14 cellular contexts compared by ENCODE assay signal in genomic region chr5:98940586-98940985, GRCh38. TPM values are rescaled to one million over a fixed set of nuclear protein-coding genes. Genes with fewer than 3 reads are reported as not detected.
DNase-seq lines count a peak whose midpoint lies in the region; ATAC-seq, FAIRE-seq and TF ChIP-seq lines count a peak whose summit lies in the region.
"Had no signal": no experiment of that assay in that cellular context is flagged by ENCODE, and none has a peak within 500 bp of the region (broad histone marks: within the 10 kb centered on the region; RNA-seq: fewer than 3 reads in every experiment).

No MANE protein-coding gene starts in this region.

- H3K79me2 ChIP-seq in HepG2 (ENCODE audit: insufficient read depth, low read length): no peaks in the 10 kb centered on the region

- no peak overlapping the region for H3K4me3 Mint-ChIP-seq in central memory CD8-positive, alpha-beta T cell
- H3K4me3 Mint-ChIP-seq: activated naive CD4-positive, alpha-beta T cell treated with anti-CD3 and anti-CD28 coated beads, Interleukin-2, amount 10 ng/mL, durations not matched to agents 7 days and 5 days had no signal

- TF ChIP-seq CTCF in liver (IDR thresholded peaks at IDR 0.05; ENCODE audit: low read depth, low read length, missing input control) (no peak), HepG2 (CRISPR knock-in tag; IDR thresholded peaks at IDR 0.05) (no peak), right lobe of liver (IDR thresholded peaks at IDR 0.05) (no peak)

- CTCF ChIA-PET in HepG2 (lab: Yijun Ruan, JAX; ENCODE audit: low intra/inter-chr PET ratio, low total read pairs): no interaction called here

- no peak for TF ChIP-seq EP300 in HepG2 (IDR thresholded peaks at IDR 0.05; ENCODE audit: low read depth in 2 of 2, low read length in 2 of 2)
- TF ChIP-seq EP300 in HepG2 (CRISPR knock-in tag; IDR thresholded peaks at IDR 0.05; ENCODE audit: borderline replicate concordance): no peak

- peaks cover 19% of the 10 kb centered on the region for H3K4me1 Mint-ChIP-seq in central memory CD8-positive, alpha-beta T cell
- H3K4me1 Mint-ChIP-seq: activated naive CD4-positive, alpha-beta T cell treated with anti-CD3 and anti-CD28 coated beads, Interleukin-2, amount 10 ng/mL, durations not matched to agents 7 days and 5 days had no signal

- no peak overlapping the region for H2AFZ ChIP-seq in HepG2 (ENCODE audit: low read length)

- no peaks in the 10 kb centered on the region for H3K27me3 Mint-ChIP-seq in central memory CD8-positive, alpha-beta T cell
- H3K27me3 Mint-ChIP-seq: activated naive CD4-positive, alpha-beta T cell treated with anti-CD3 and anti-CD28 coated beads, Interleukin-2, amount 10 ng/mL, durations not matched to agents 7 days and 5 days had no signal

- H3K36me3 ChIP-seq in liver (ENCODE audit: control insufficient read depth in 4 of 4, insufficient read depth in 3 of 4, low read depth in 1 of 4, low read length in 3 of 4) (no peaks in the 10 kb centered on the region), HepG2 (replicated peaks in 1 of 2; ENCODE audit: control insufficient read depth in 1 of 2, insufficient read depth in 2 of 2, low read length in 2 of 2) (no peaks in the 10 kb centered on the region), right lobe of liver (no peaks in the 10 kb centered on the region), SJCRH30 (no peaks in the 10 kb centered on the region)
- H3K36me3 ChIP-seq: BE2C had no signal

- ATAC-seq in HepG2 (no peak), right lobe of liver (peak; percentile 30 to 56 (median 51)), HG02798 (IDR thresholded peaks at IDR 0.05; ENCODE audit: poor library complexity, unreplicated experiment) (no peak)
- ATAC-seq in central memory CD8-positive, alpha-beta T cell (replicated peaks; ENCODE audit: extremely low read depth, poor library complexity, severe bottlenecking): no peak

- no peaks in the 10 kb centered on the region for H3K27me3 ChIP-seq in liver (ENCODE audit: control insufficient read depth in 4 of 4, insufficient read depth in 4 of 4, low read length in 3 of 4)
- no peaks in the 10 kb centered on the region for H3K27me3 ChIP-seq in HepG2 (ENCODE audit: control insufficient read depth in 1 of 2, insufficient read depth in 2 of 2, low read length in 2 of 2)
- H3K27me3 ChIP-seq in right lobe of liver: no peaks in the 10 kb centered on the region
- no peaks in the 10 kb centered on the region for H3K27me3 ChIP-seq in SJCRH30
- H3K27me3 ChIP-seq: BE2C had no signal

- no peaks in the 10 kb centered on the region for H3K9me3 ChIP-seq in liver (ENCODE audit: control insufficient read depth in 4 of 4, low read length in 3 of 4)
- H3K9me3 ChIP-seq in HepG2 (ENCODE audit: low read length): no peaks in the 10 kb centered on the region
- no peaks in the 10 kb centered on the region for H3K9me3 ChIP-seq in right lobe of liver
- no peaks in the 10 kb centered on the region for H3K9me3 ChIP-seq in SJCRH30 (replicated peaks)
- H3K9me3 ChIP-seq: BE2C had no signal

- H3K4me3 ChIP-seq in liver (ENCODE audit: low read depth in 1 of 3, low read length in 3 of 3): no peak overlapping the region
- no peak overlapping the region for H3K4me3 ChIP-seq in HepG2 (replicated peaks in 1 of 3; ENCODE audit: insufficient read depth in 1 of 3, low read depth in 2 of 3, low read length in 3 of 3)
- H3K4me3 ChIP-seq in right lobe of liver: no peak overlapping the region
- no peak overlapping the region for H3K4me3 ChIP-seq in SJCRH30

- TF ChIP-seq RAD21 in liver (IDR thresholded peaks at IDR 0.05) (no peak), HepG2 (CRISPR knock-in tag; IDR thresholded peaks at IDR 0.05) (no peak)

- no peaks in the 10 kb centered on the region for H3K9me3 Mint-ChIP-seq in central memory CD8-positive, alpha-beta T cell
- H3K9me3 Mint-ChIP-seq: activated naive CD4-positive, alpha-beta T cell treated with anti-CD3 and anti-CD28 coated beads, Interleukin-2, amount 10 ng/mL, durations not matched to agents 7 days and 5 days had no signal

- no peak for TF ChIP-seq POLR2A in HepG2 (IDR thresholded peaks at IDR 0.05; ENCODE audit: insufficient read depth in 1 of 2, low read depth in 2 of 2, low read length in 2 of 2)
- TF ChIP-seq POLR2A in right lobe of liver (IDR thresholded peaks at IDR 0.05): no peak

- H3K36me3 Mint-ChIP-seq in central memory CD8-positive, alpha-beta T cell (ENCODE audit: insufficient read depth): no peaks in the 10 kb centered on the region
- H3K36me3 Mint-ChIP-seq: activated naive CD4-positive, alpha-beta T cell treated with anti-CD3 and anti-CD28 coated beads, Interleukin-2, amount 10 ng/mL, durations not matched to agents 7 days and 5 days had no signal

- no TSS peak for BruUV-seq in HepG2 (replicated peaks; lab: Mats Ljungman, UMichigan)

- H3K4me2 ChIP-seq in HepG2 (ENCODE audit: low read depth, low read length): no peak overlapping the region

- intact Hi-C loops in HepG2 (cut with micrococcal nuclease; ENCODE audit: unreplicated experiment) (no loop called here), right lobe of liver (cut with DNase I) (no loop called here)

- in situ Hi-C loops in HepG2 (cut with HindIII; ENCODE audit: extremely low pct_ligation_motif_present, low pct_unique_long_range_greater_than_20kb): no loop called here

- WGBS in liver: 55% methylated on average over 2 of the region's 2 CpGs
- WGBS in HepG2 (ENCODE audit: low lambda C conversion rate): 99% methylated on average over 2 of the region's 2 CpGs
- WGBS in right lobe of liver (ENCODE audit: insufficient coverage, low coverage, low lambda C conversion rate, missing lambda C conversion rate): 49% methylated on average over 2 of the region's 2 CpGs

- DNase-seq in HepG2 (ENCODE audit: low spot score): no peak
- no peak for DNase-seq in central memory CD8-positive, alpha-beta T cell (ENCODE audit: low spot score in 2 of 2)
- no peak for DNase-seq in right lobe of liver
- no peak for DNase-seq in H4 (ENCODE audit: low spot score)
- DNase-seq in SJCRH30: no peak
- no peak for DNase-seq in NCI-H1436 (lab: John Stamatoyannopoulos, UW)
- DNase-seq: activated naive CD4-positive, alpha-beta T cell treated with anti-CD3 and anti-CD28 coated beads, Interleukin-2, amount 10 ng/mL, durations not matched to agents 7 days and 5 days; BE2C; effector memory CD4-positive, alpha-beta T cell; Kasumi-1; stimulated activated CD4-positive, alpha-beta T cell treated with anti-CD3 and anti-CD28 coated beads, Interleukin-1b, Interleukin-23, amount 100 ng/mL, for 48 hours had no signal

- FAIRE-seq in HepG2 (lab: Jason Lieb, UNC): no peak
- FAIRE-seq: H1 had no signal

- H3K4me1 ChIP-seq in liver (ENCODE audit: control insufficient read depth in 4 of 4, insufficient read depth in 4 of 4, low read length in 3 of 4) (peaks cover 0 to 2% (median under 1%) of the 10 kb centered on the region in 4 donors), HepG2 (ENCODE audit: insufficient read depth, low read length) (peaks cover 24% of the 10 kb centered on the region), right lobe of liver (no peaks in the 10 kb centered on the region), SJCRH30 (no peaks in the 10 kb centered on the region)

- no peak overlapping the region for H3K27ac ChIP-seq in liver (ENCODE audit: low read depth in 1 of 2, low read length in 2 of 2)
- no peak overlapping the region for H3K27ac ChIP-seq in HepG2 (ENCODE audit: extremely low read length, insufficient read depth, low read length)
- H3K27ac ChIP-seq in right lobe of liver: no peak overlapping the region
- no peak overlapping the region for H3K27ac ChIP-seq in SJCRH30

- H3K9ac ChIP-seq in liver (ENCODE audit: low read depth in 1 of 2, low read length in 2 of 2): no peak overlapping the region
- no peak overlapping the region for H3K9ac ChIP-seq in HepG2 (ENCODE audit: insufficient read depth, low read depth, low read length)

- peak overlapping the region; percentile 2 for H3K27ac Mint-ChIP-seq in central memory CD8-positive, alpha-beta T cell (ENCODE audit: low read depth)
- H3K27ac Mint-ChIP-seq: activated naive CD4-positive, alpha-beta T cell treated with anti-CD3 and anti-CD28 coated beads, Interleukin-2, amount 10 ng/mL, durations not matched to agents 7 days and 5 days had no signal

- H4K20me1 ChIP-seq in HepG2 (ENCODE audit: insufficient read depth, low read length): no peaks in the 10 kb centered on the region

- POLR2A ChIA-PET in HepG2 (lab: Yijun Ruan, JAX): interaction anchor here (2.8 kb wide), 1 partner anchor 12 kb away, joined by 11 read pairs; the partner anchor contains the start of gene CHD1

TF ChIP-seq in liver, 16 proteins besides CTCF, POLR2A, EP300 and RAD21:
- TF ChIP-seq RXRA (IDR thresholded peaks at IDR 0.05) (no peak), NR2F2 (IDR thresholded peaks at IDR 0.05) (peak; percentile 27)
TF ChIP-seq in liver: peak in this region for 1.

TF ChIP-seq in HepG2, 621 proteins besides CTCF, POLR2A, EP300 and RAD21:
- no peak for TF ChIP-seq KDM4B (CRISPR knock-in tag; IDR thresholded peaks at IDR 0.05)
TF ChIP-seq in HepG2: peak in this region for 0.

RNA-seq across cellular contexts. Expression of gene CHD1, which starts 11.8 kb away (rescaled TPM):
- total RNA-seq in liver (10 to 100 TPM; 39.2 to 44.8 TPM), HepG2 (2016; rRNA removed; fragmentation: Illumina TruSeq; extraction: Trizol) (55.9 and 79.7 TPM in 2 replicates), right lobe of liver (10 to 100 TPM; 11.0 to 26.2 (median 15.2) TPM)
- polyA plus RNA-seq in liver (10 to 100 TPM in 1 of 2 donors, 1 to 10 TPM in 1; 5.1 to 11.6 TPM), HepG2 (2011; rRNA removed) (22.8 and 23.0 TPM in 2 replicates)
- total RNA-seq in HepG2 (2016; cell fraction: cytosol; rRNA removed; fragmentation: Illumina TruSeq; extraction: Trizol; ENCODE audit: low read depth): 5.5 and 6.9 TPM in 2 replicates
- total RNA-seq in HepG2 (2016; cell fraction: insoluble cytoplasmic fraction; rRNA removed; fragmentation: Illumina TruSeq; extraction: Trizol): 55.3 and 76.6 TPM in 2 replicates
- total RNA-seq in HepG2 (2016; cell fraction: membrane; rRNA removed; fragmentation: Illumina TruSeq; extraction: Trizol): 12.8 and 15.2 TPM in 2 replicates
- 88.7 and 103 TPM in 2 replicates for total RNA-seq in HepG2 (2016; cell fraction: nucleus; rRNA removed; fragmentation: Illumina TruSeq; extraction: Trizol)
- polyA plus RNA-seq in HepG2 (2011; cell fraction: cytosol; rRNA removed): 7.8 and 14.2 TPM in 2 replicates
- 27.7 and 34.1 TPM in 2 replicates for polyA plus RNA-seq in HepG2 (2011; cell fraction: nucleus; rRNA removed)
- polyA plus RNA-seq in HepG2 (2012): 24.4 and 27.4 TPM in 2 replicates
- polyA plus RNA-seq in HepG2 (2016; cell fraction: cytosol; fragmentation: Illumina TruSeq; extraction: Trizol; ENCODE audit: low read depth): 0.66 and 1.5 TPM in 2 replicates
- 39.8 and 41.3 TPM in 2 replicates for polyA plus RNA-seq in HepG2 (2016; cell fraction: insoluble cytoplasmic fraction; fragmentation: Illumina TruSeq; extraction: Trizol; ENCODE audit: low read depth)
- polyA plus RNA-seq in HepG2 (2016; cell fraction: membrane; fragmentation: Illumina TruSeq; extraction: Trizol; ENCODE audit: low read depth): 2.7 and 3.9 TPM in 2 replicates
- polyA plus RNA-seq in HepG2 (2016; cell fraction: nucleus; fragmentation: Illumina TruSeq; extraction: Trizol; ENCODE audit: insufficient read depth, low read depth): 89.5 and 95.7 TPM in 2 replicates
- polyA minus RNA-seq in HepG2 (2011; rRNA and poly(A)+ RNA removed; ENCODE audit: low replicate concordance): 9.2 and 12.2 TPM in 2 replicates
- 27.3 and 30.3 TPM in 2 replicates for polyA minus RNA-seq in HepG2 (2011; cell fraction: cytosol; rRNA and poly(A)+ RNA removed)
- polyA minus RNA-seq in HepG2 (2011; cell fraction: nucleus; rRNA and poly(A)+ RNA removed): 155 and 163 TPM in 2 replicates
- 27.7 and 52.1 TPM in 2 replicates for total RNA-seq in H4 (2014; rRNA removed; shearing (Covaris generic))
- total RNA-seq in SJCRH30 (2014; rRNA removed; shearing (Covaris generic)): 73.6 and 95.8 TPM in 2 replicates

Comparison
In these comparisons a context has a peak if more than half of its experiments do, and no peak if none do; other contexts are left out.
1. ATAC-seq: peak in right lobe of liver (4 of 4); none in HepG2 (single experiment), central memory CD8-positive, alpha-beta T cell (single experiment) and HG02798 (single experiment).